24 cellular contexts compared by ENCODE assay signal in genomic region chr18:48643262-48643661, GRCh38.
DNase-seq lines count a peak whose midpoint lies in the region; ATAC-seq and TF ChIP-seq lines count a peak whose summit lies in the region.
"Had no signal": no experiment of that assay in that cellular context is flagged by ENCODE, and none has a peak within 500 bp of the region (broad histone marks: within the 10 kb centered on the region; RNA-seq: fewer than 3 reads in every experiment).

No MANE protein-coding gene starts in this region.

- peaks cover 61% of the 10 kb centered on the region for H3K9me1 ChIP-seq in IMR-90 (ENCODE audit: insufficient read depth, low read length)

- H3K27me3 ChIP-seq in AG04450 (ENCODE audit: control insufficient read depth, insufficient read depth, low read length) (no peaks in the 10 kb centered on the region), IMR-90 (ENCODE audit: control insufficient read depth, insufficient read depth, low read length) (no peaks in the 10 kb centered on the region), mesenchymal stem cell (ENCODE audit: control insufficient read depth in 1 of 2, insufficient read depth in 1 of 2, low read length in 2 of 2) (no peaks in the 10 kb centered on the region)
- H3K27me3 ChIP-seq: BLaER1 treated with 17β-estradiol and CSF1 and Interleukin-3, amounts not matched to agents 10 nM and 100 nM had no signal

- BruUV-seq in IMR-90 (replicated peaks; lab: Mats Ljungman, UMichigan) = no TSS peak

- intact Hi-C loops in IMR-90 (cut with micrococcal nuclease) = no loop called here

- peaks cover 7% of the 10 kb centered on the region for H3K9me3 Mint-ChIP-seq in progenitor cell of endocrine pancreas (ENCODE audit: low read depth)

- POLR2A ChIA-PET in AG04450 (lab: Yijun Ruan, JAX) (interaction anchor here (1.2 kb wide), 1 partner anchor 13 kb away, joined by 4 read pairs; no protein-coding TSS in a partner anchor), IMR-90 (lab: Charles Lee; ENCODE audit: unreplicated experiment) (no interaction called here)

- H4K8ac ChIP-seq in IMR-90 (ENCODE audit: low read depth in 2 of 2, low read length in 2 of 2) (peak overlapping the region in 1 of 2 experiments; percentile 6; a peak in 1 of 4 replicates), mesenchymal stem cell (ENCODE audit: low read length) (no peak overlapping the region)

- H2BK20ac ChIP-seq in IMR-90 (ENCODE audit: low read depth, low read length) = no peak overlapping the region

- CTCF ChIA-PET in AG04450 (lab: Charles Lee) (interaction anchor here (3.6 kb wide), 1 partner anchor 168 kb away, joined by 19 read pairs; no protein-coding TSS in a partner anchor), IMR-90 (lab: Yijun Ruan, JAX) (interaction anchor here (0.6 kb wide), 1 partner anchor 1191 kb away, joined by 7 read pairs; no protein-coding TSS in a partner anchor)

- H3K36me3 ChIP-seq in IMR-90 (ENCODE audit: control insufficient read depth, insufficient read depth, low read length) (peaks cover 10% of the 10 kb centered on the region), mesenchymal stem cell (ENCODE audit: control insufficient read depth in 1 of 2, insufficient read depth in 2 of 2, low read depth in 1 of 2, low read length in 2 of 2) (peaks cover 16 to 32% of the 10 kb centered on the region in 2 experiments)

- TF ChIP-seq POLR2A in IMR-90 (IDR thresholded peaks at IDR 0.05; ENCODE audit: low read depth, low read length) = no peak

- peaks cover 3% of the 10 kb centered on the region for H3K4me1 Mint-ChIP-seq in progenitor cell of endocrine pancreas (ENCODE audit: low read depth)
- H3K4me1 Mint-ChIP-seq: CD4-positive, alpha-beta memory T cell; IgD-negative memory B cell had no signal

- peaks cover 38% of the 10 kb centered on the region for H4K20me1 ChIP-seq in IMR-90 (ENCODE audit: insufficient read depth, low read length)

- H3K56ac ChIP-seq in IMR-90 (ENCODE audit: extremely low read depth, insufficient read depth, low read length) = no peak overlapping the region

- H3K23ac ChIP-seq in IMR-90 (ENCODE audit: low read depth, low read length) (peak overlapping the region; percentile 25; the same call in 1 of the 2 replicates), mesenchymal stem cell (ENCODE audit: low read length in 2 of 2) (no peak overlapping the region)

- no peak overlapping the region for H4K5ac ChIP-seq in IMR-90 (ENCODE audit: low read depth, low read length)

- H4K91ac ChIP-seq in IMR-90 (ENCODE audit: insufficient read depth, low read depth, low read length) = peak overlapping the region; percentile 3; the same call in 1 of the 2 replicates
- H4K91ac ChIP-seq in mesenchymal stem cell (ENCODE audit: low read length) = no peak overlapping the region

- H3K18ac ChIP-seq in IMR-90 (ENCODE audit: low read depth, low read length) (no peak overlapping the region; the same call in 1 of the 2 replicates), mesenchymal stem cell (ENCODE audit: low read depth in 1 of 2, low read length in 2 of 2) (no peak overlapping the region)

- H3K9ac ChIP-seq in IMR-90 (ENCODE audit: low read depth, low read length) = no peak overlapping the region
- H3K9ac ChIP-seq in mesenchymal stem cell (ENCODE audit: low read length) = no peak overlapping the region
- H3K9ac ChIP-seq: BLaER1 treated with 17β-estradiol and CSF1 and Interleukin-3, amounts not matched to agents 10 nM and 100 nM; KMS-11 had no signal

- H3K4me2 ChIP-seq in IMR-90 (ENCODE audit: low read depth, low read length) (no peak overlapping the region), mesenchymal stem cell (ENCODE audit: low read length, poor library complexity, severe bottlenecking) (no peak overlapping the region)
- H3K4me2 ChIP-seq: BLaER1 treated with 17β-estradiol and CSF1 and Interleukin-3, amounts not matched to agents 10 nM and 100 nM; KMS-11 had no signal

- H3K14ac ChIP-seq in IMR-90 (replicated peaks; ENCODE audit: low read depth, low read length) (peak overlapping the region; percentile 39), mesenchymal stem cell (ENCODE audit: low read length in 2 of 2) (no peak overlapping the region)

- H2AFZ ChIP-seq in IMR-90 (replicated peaks; ENCODE audit: low read length, poor library complexity) (no peak overlapping the region), mesenchymal stem cell (ENCODE audit: low read depth, low read length) (no peak overlapping the region)

- H3K4ac ChIP-seq in IMR-90 (ENCODE audit: low read depth, low read length) (peak overlapping the region; percentile 55), mesenchymal stem cell (ENCODE audit: low read depth in 1 of 2, low read length in 2 of 2) (no peak overlapping the region)

- H3K9me3 ChIP-seq in AG04450 (ENCODE audit: control insufficient read depth, insufficient read depth, low read length) (no peaks in the 10 kb centered on the region), IMR-90 (ENCODE audit: control insufficient read depth, insufficient read depth, low read length) (no peaks in the 10 kb centered on the region), mesenchymal stem cell (ENCODE audit: control insufficient read depth, low read length) (peaks cover 5% of the 10 kb centered on the region)
- H3K9me3 ChIP-seq: BLaER1 treated with 17β-estradiol and CSF1 and Interleukin-3, amounts not matched to agents 10 nM and 100 nM had no signal

- H3K27me3 Mint-ChIP-seq in progenitor cell of endocrine pancreas = no peaks in the 10 kb centered on the region

- no peak overlapping the region for H3K4me3 ChIP-seq in AG04450 (ENCODE audit: low read depth, low read length)
- H3K4me3 ChIP-seq in IMR-90 (ENCODE audit: insufficient read depth, low read depth, low read length) = no peak overlapping the region
- H3K4me3 ChIP-seq in mesenchymal stem cell (ENCODE audit: insufficient read depth in 1 of 2, low read depth in 1 of 2, low read length in 2 of 2) = no peak overlapping the region
- H3K4me3 ChIP-seq: BLaER1 treated with 17β-estradiol and CSF1 and Interleukin-3, amounts not matched to agents 10 nM and 100 nM had no signal

- H3K79me1 ChIP-seq in IMR-90 (ENCODE audit: low read depth in 1 of 2, low read length in 2 of 2) (peaks cover 62 to 99% of the 10 kb centered on the region in 2 experiments), mesenchymal stem cell (replicated peaks; ENCODE audit: low read length, poor library complexity, severe bottlenecking) (peaks cover 44% of the 10 kb centered on the region)

- no CpG with 5 or more reads among the region's 1 CpG for WGBS in IMR-90 (ENCODE audit: extremely low coverage in 2 of 2, insufficient read length in 1 of 2), 2 experiments
- WGBS in mesenchymal stem cell = 94% methylated on average over 1 of the region's 1 CpG

- in situ Hi-C loops in IMR-90 (cut with MboI; ENCODE audit: low sequenced_read_pairs) = loop anchor here (25.0 kb wide), 1 partner anchor 1644 kb away; the partner anchor contains the start of genes CXXC1 and MBD1

- dilution Hi-C loops in IMR-90 (cut with HindIII; ENCODE audit: low sequenced_read_pairs, unreplicated experiment) = no loop called here

- ATAC-seq in IMR-90 (ENCODE audit: low read depth) = peak; percentile 67

- H3K36me3 Mint-ChIP-seq in progenitor cell of endocrine pancreas (ENCODE audit: insufficient read depth) = no peaks in the 10 kb centered on the region

- H2AK5ac ChIP-seq in IMR-90 (ENCODE audit: low read depth, low read length) = no peak overlapping the region
- H2AK5ac ChIP-seq in mesenchymal stem cell (ENCODE audit: low read length, severe bottlenecking) = no peak overlapping the region

- no peak overlapping the region for H2AK9ac ChIP-seq in IMR-90 (replicated peaks; ENCODE audit: low read depth, low read length, poor library complexity)

- DNase-seq in AG04450 (ENCODE audit: low read depth, low spot score) (no peak), IMR-90 (peak; percentile 58), mesenchymal stem cell (peak; percentile 32), progenitor cell of endocrine pancreas (ENCODE audit: low spot score, unreplicated experiment) (no peak), NCI-H1092 treated with DMSO at 0.1 percent for 48 hours (lab: John Stamatoyannopoulos, UW) (no peak), NCI-H748 treated with DMSO at 0.1 percent for 48 hours (lab: John Stamatoyannopoulos, UW) (no peak), GM10266 (ENCODE audit: extremely low spot score) (no peak)
- DNase-seq: AML-193; CD4-positive, alpha-beta memory T cell; COR-L47; DMS53; GDM1; HCEC 1CT; NCI-H1092; NCI-H1436; NCI-H187; NCI-H2081 treated with DMSO at 0.1 percent for 48 hours; NCI-H2171; NCI-H524; RPMI8226; SHP77 had no signal

- H3K4me1 ChIP-seq in IMR-90 (ENCODE audit: control insufficient read depth, insufficient read depth, low read length) (peaks cover 35% of the 10 kb centered on the region), mesenchymal stem cell (ENCODE audit: control insufficient read depth, insufficient read depth, low read depth, low read length) (peaks cover 23% of the 10 kb centered on the region)

- no peak for TF ChIP-seq CTCF in AG04450 (IDR thresholded peaks at IDR 0.05; ENCODE audit: low read depth, low read length)
- TF ChIP-seq CTCF in IMR-90 (conservative IDR thresholded peaks at IDR 0.05; ENCODE audit: low read depth, low read length) = no peak
- no peak for TF ChIP-seq CTCF in progenitor cell of endocrine pancreas (IDR thresholded peaks at IDR 0.05; ENCODE audit: unreplicated experiment)
- no peak for TF ChIP-seq CTCF in GM10266 (IDR thresholded peaks at IDR 0.05; ENCODE audit: control insufficient read depth, insufficient read depth, low read depth, missing control alignments)

- no peak overlapping the region for H2BK12ac ChIP-seq in mesenchymal stem cell (ENCODE audit: low read length in 2 of 2)

- no peak overlapping the region for H3K4me3 Mint-ChIP-seq in progenitor cell of endocrine pancreas (ENCODE audit: low read depth)
- H3K4me3 Mint-ChIP-seq: CD4-positive, alpha-beta memory T cell; IgD-negative memory B cell had no signal

- H3K27ac ChIP-seq in AG04450 (ENCODE audit: low read depth, low read length) (peak overlapping the region; percentile 33), IMR-90 (ENCODE audit: insufficient read depth, low read length) (peak overlapping the region; percentile 26; the same call in 1 of the 2 replicates), mesenchymal stem cell (ENCODE audit: low read length, poor library complexity, severe bottlenecking) (no peak overlapping the region)
- H3K27ac ChIP-seq: BLaER1 treated with 17β-estradiol and CSF1 and Interleukin-3, amounts not matched to agents 10 nM and 100 nM; KMS-11 had no signal

- H2BK5ac ChIP-seq in IMR-90 (ENCODE audit: low read depth, low read length, poor library complexity, severe bottlenecking) (no peak overlapping the region), mesenchymal stem cell (ENCODE audit: low read depth, low read length, poor library complexity, severe bottlenecking) (no peak overlapping the region)

- peak overlapping the region; percentile 21; the same call in 1 of the 2 replicates for H2BK120ac ChIP-seq in IMR-90 (ENCODE audit: low read depth, low read length)
- H2BK120ac ChIP-seq in mesenchymal stem cell (ENCODE audit: low read depth, low read length) = no peak overlapping the region

- H2BK15ac ChIP-seq in IMR-90 (ENCODE audit: low read depth, low read length) (no peak overlapping the region; the same call in 2 of the 3 replicates), mesenchymal stem cell (ENCODE audit: low read depth, poor library complexity, severe bottlenecking) (no peak overlapping the region)

- no peak for TF ChIP-seq RAD21 in IMR-90 (IDR thresholded peaks at IDR 0.05; ENCODE audit: low read length)

- H3K27ac Mint-ChIP-seq in progenitor cell of endocrine pancreas = peak overlapping the region; percentile 29
- H3K27ac Mint-ChIP-seq: IgD-negative memory B cell had no signal

Comparison
In these comparisons a context has a peak if more than half of its experiments do, and no peak if none do; other contexts are left out.
1. DNase-seq: peak in IMR-90 (single experiment) and mesenchymal stem cell (single experiment); none in AG04450 (single experiment), progenitor cell of endocrine pancreas (single experiment), NCI-H1092 treated with DMSO at 0.1 percent for 48 hours (single experiment), NCI-H748 treated with DMSO at 0.1 percent for 48 hours (single experiment) and GM10266 (single experiment).